Comparison of ENCODE assay signal across 8 cellular contexts in the genomic region with DNA sequence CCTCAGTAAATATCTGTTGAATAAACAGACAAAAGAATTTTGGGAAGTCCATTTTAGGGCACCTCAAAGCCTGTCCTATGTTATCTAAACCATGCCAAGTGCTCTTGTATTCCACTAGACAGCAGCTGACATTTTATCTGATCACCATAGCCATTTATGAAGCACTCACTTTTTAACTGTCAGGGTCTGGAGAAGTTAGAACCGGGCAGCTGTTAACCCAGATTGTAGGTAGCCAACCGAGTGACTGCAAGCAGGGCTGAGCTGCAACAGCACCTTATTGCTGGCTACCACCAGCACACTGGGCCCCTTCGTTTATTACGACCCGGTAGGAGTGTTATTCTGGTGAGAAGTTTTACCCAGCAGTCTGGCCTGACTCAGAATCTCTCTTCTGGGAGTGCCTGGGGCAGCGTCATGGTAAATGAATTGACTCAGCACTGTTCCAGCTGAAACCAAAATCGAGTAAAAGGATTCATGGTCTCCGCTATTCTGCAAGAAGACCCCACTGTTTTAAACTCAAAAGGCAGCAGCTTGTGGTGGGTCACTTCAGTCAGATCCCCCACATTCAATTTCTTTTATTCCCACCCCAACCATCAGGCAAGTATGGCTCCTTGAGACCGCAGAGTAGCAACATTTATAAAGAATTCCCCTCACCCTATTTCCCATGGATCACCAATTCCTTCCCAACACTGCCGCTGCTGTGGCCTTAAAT. TPM values are rescaled to one million over a fixed set of nuclear protein-coding genes. Genes with fewer than 3 reads are reported as not detected.
A peak's percentile ranks its signal among the peaks of the same experiment; 100 is the strongest.
DNase-seq lines count a peak whose midpoint lies in the region; ATAC-seq and TF ChIP-seq lines count a peak whose summit lies in the region.

No MANE protein-coding gene starts in this region.

- H3K4me3 Mint-ChIP-seq in CD14-positive monocyte = peak overlapping the region; percentile 99

- peaks cover 19% of the 10 kb centered on the region; the same call in 1 of the 2 replicates for H3K36me3 ChIP-seq in OCI-LY1 (ENCODE audit: insufficient read depth, low read length)
- H3K36me3 ChIP-seq in mesodermal cell (ENCODE audit: control insufficient read depth, insufficient read depth, low read length) = peaks cover 36% of the 10 kb centered on the region
- no peaks in the 10 kb centered on the region for H3K36me3 ChIP-seq in suprapubic skin

- H3K27ac ChIP-seq in OCI-LY1 (ENCODE audit: low read depth, low read length, poor library complexity, severe bottlenecking) (peak overlapping the region; percentile 46), mesodermal cell (ENCODE audit: low read depth, low read length, severe bottlenecking) (peak overlapping the region; percentile 93), suprapubic skin (no peak overlapping the region)

- H3K27ac Mint-ChIP-seq in CD14-positive monocyte = peak overlapping the region; percentile 65 to 99 (median 95)

- no peaks in the 10 kb centered on the region for H3K9me3 ChIP-seq in OCI-LY1 (ENCODE audit: low read length)
- no peaks in the 10 kb centered on the region for H3K9me3 ChIP-seq in mesodermal cell (ENCODE audit: control insufficient read depth, low read length)
- no peaks in the 10 kb centered on the region for H3K9me3 ChIP-seq in suprapubic skin

- TF ChIP-seq CTCF in CD14-positive monocyte (IDR thresholded peaks at IDR 0.05) (no peak), OCI-LY1 (IDR thresholded peaks at IDR 0.05; ENCODE audit: low read length) (no peak), astrocyte of the spinal cord (IDR thresholded peaks at IDR 0.05; ENCODE audit: low read depth, low read length) (no peak), suprapubic skin (IDR thresholded peaks at IDR 0.05) (no peak)

- H3K9ac ChIP-seq in OCI-LY1 (ENCODE audit: low read length) = peak overlapping the region; percentile 97

- no peak for TF ChIP-seq POLR2A in suprapubic skin (IDR thresholded peaks at IDR 0.05)

- in situ Hi-C loops in astrocyte of the spinal cord (cut with HindIII; ENCODE audit: low sequenced_read_pairs) = no loop called here

- no peaks in the 10 kb centered on the region for H3K9me2 ChIP-seq in OCI-LY1 (ENCODE audit: low read depth, low read length)

- peaks cover 13 to 22% of the 10 kb centered on the region in 2 donors for H3K36me3 Mint-ChIP-seq in CD14-positive monocyte

- H3K4me1 ChIP-seq in OCI-LY1 (ENCODE audit: insufficient read depth, low read length, severe bottlenecking) (peaks cover 60% of the 10 kb centered on the region), mesodermal cell (ENCODE audit: control insufficient read depth, insufficient read depth, low read length, poor library complexity, severe bottlenecking) (peaks cover 41% of the 10 kb centered on the region), suprapubic skin (peaks cover 82% of the 10 kb centered on the region)

- H3K4me3 ChIP-seq in OCI-LY1 (ENCODE audit: low read depth, low read length, poor library complexity, severe bottlenecking) (peak overlapping the region; percentile 96), astrocyte of the spinal cord (ENCODE audit: low read depth, low read length) (peak overlapping the region; percentile 94), mesodermal cell (ENCODE audit: extremely low read depth, insufficient read depth, low read length, poor library complexity, severe bottlenecking) (peak overlapping the region; percentile 100), suprapubic skin (peak overlapping the region; percentile 99)

- no peak overlapping the region for H2AFZ ChIP-seq in OCI-LY1 (ENCODE audit: low read length)

- H3K27me3 ChIP-seq in OCI-LY1 (ENCODE audit: insufficient read depth, low read length) (no peaks in the 10 kb centered on the region), suprapubic skin (no peaks in the 10 kb centered on the region)

- ATAC-seq in GM19452 (IDR thresholded peaks at IDR 0.05; ENCODE audit: unreplicated experiment) = no peak

- peak overlapping the region; percentile 88 for H3K4me2 ChIP-seq in OCI-LY1 (ENCODE audit: low read length)

- H4K20me1 ChIP-seq in OCI-LY1 (ENCODE audit: insufficient read depth, low read length) = no peaks in the 10 kb centered on the region

- DNase-seq in CD14-positive monocyte (ENCODE audit: low spot score) (no peak), astrocyte of the spinal cord (ENCODE audit: low read depth, low spot score) (peak; percentile 65), suprapubic skin (ENCODE audit: low spot score in 2 of 2) (peak; percentile 13 to 48), SIG-M5 treated with dmso at 0.1 percent for 504 hours (lab: John Stamatoyannopoulos, UW; ENCODE audit: unreplicated experiment) (no peak), T-helper 9 cell (no peak)

- intact Hi-C loops in CD14-positive monocyte (cut with micrococcal nuclease) = loop anchor here (10.0 kb wide), 3 partner anchors 174 to 364 kb away; no protein-coding TSS in a partner anchor

- H3K4me1 Mint-ChIP-seq in CD14-positive monocyte = peaks cover 75% of the 10 kb centered on the region

- H3K9me3 Mint-ChIP-seq in CD14-positive monocyte = no peaks in the 10 kb centered on the region

- WGBS in mesodermal cell (ENCODE audit: insufficient coverage in 2 of 2), 2 experiments = 71% methylated on average over 10 of the region's 10 CpGs
- WGBS in suprapubic skin = 45% methylated on average over 10 of the region's 10 CpGs

- H3K79me2 ChIP-seq in OCI-LY1 (ENCODE audit: insufficient read depth, low read length) = peaks cover 65% of the 10 kb centered on the region

- no peak for TF ChIP-seq EP300 in suprapubic skin (IDR thresholded peaks at IDR 0.05)

- H3K27me3 Mint-ChIP-seq in CD14-positive monocyte (ENCODE audit: low read depth in 3 of 3) = peaks cover 0 to 2% (median 0%) of the 10 kb centered on the region in 3 donors

- no peaks in the 10 kb centered on the region for H3F3A ChIP-seq in OCI-LY1 (ENCODE audit: insufficient read depth, low read length)

RNA-seq across cellular contexts. Expression of gene UBE2V1, which starts 1.7 kb away (rescaled TPM):
- 10 to 100 TPM; 62.2 to 95.5 TPM for polyA plus RNA-seq in CD14-positive monocyte
- 144 TPM for polyA plus RNA-seq in mesodermal cell (2013, experiment 1 of 2)
- polyA plus RNA-seq in mesodermal cell (2013, experiment 2 of 2) = 165 TPM
- 100 to 1,000 TPM in 2 of 4 donors, 10 to 100 TPM in 2; 80.5 to 162 (median 99.0) TPM for total RNA-seq in suprapubic skin

RNA-seq across cellular contexts. Expression of gene PEDS1, which starts 42.2 kb away (rescaled TPM):
- 10 to 100 TPM; 19.6 to 25.2 TPM for polyA plus RNA-seq in CD14-positive monocyte
- 40.5 TPM for polyA plus RNA-seq in mesodermal cell (2013, experiment 1 of 2)
- 35.7 TPM for polyA plus RNA-seq in mesodermal cell (2013, experiment 2 of 2)
- 10 to 100 TPM; 30.5 to 82.2 (median 57.3) TPM for total RNA-seq in suprapubic skin

Comparison
In these comparisons a context has a peak if more than half of its experiments do, and no peak if none do; other contexts are left out.
1. DNase-seq: peak in astrocyte of the spinal cord (single experiment) and suprapubic skin (2 of 2); none in CD14-positive monocyte (single experiment), SIG-M5 treated with dmso at 0.1 percent for 504 hours (single experiment) and T-helper 9 cell (single experiment).
2. Peak in every context shown above with its lines, with median percentiles within 50 percentile points of each other: H3K4me3 ChIP-seq.